In genomic region chr3:189833266-189833665, GRCh38 we compare ENCODE assay signal across 29 cellular contexts.
"Had no signal": no experiment of that assay in that cellular context is flagged by ENCODE, and none has a peak within 500 bp of the region (broad histone marks: within the 10 kb centered on the region; RNA-seq: fewer than 3 reads in every experiment).

No MANE protein-coding gene starts in this region.

- H3K4me2 ChIP-seq: hepatocyte had no signal

- H3K27me3 ChIP-seq: gastroesophageal sphincter, hepatocyte, neutrophil, pancreas, thyroid gland had no signal

- H3K9me3 ChIP-seq: gastroesophageal sphincter, neutrophil, pancreas, prostate gland, thyroid gland had no signal

- H2AFZ ChIP-seq: hepatocyte had no signal

- FAIRE-seq: pancreas had no signal

- ATAC-seq: activated CD4-positive, CD25-positive, alpha-beta regulatory T cell treated with anti-CD3 and anti-CD28 coated beads, Interleukin-2, amount 50 U/mL, for 24 hours; activated T-helper 17 cell treated with anti-CD3 and anti-CD28 coated beads, Interleukin-2, amount 50 U/mL, for 72 hours; gastroesophageal sphincter; left cardiac atrium; left ventricle myocardium superior; sciatic nerve; stimulated activated memory B cell treated with anti-CD40 and anti-IgM and Interleukin-4, amounts not matched to agents 10 μg/mL and 1 μg/mL and 100 μg/mL, for 72 hours; stimulated activated naive CD8-positive, alpha-beta T cell treated with anti-CD3 and anti-CD28 coated beads, Interleukin-15, amount 100 ng/mL, for 72 hours had no signal

- H3K4me1 ChIP-seq: gastroesophageal sphincter, pancreas, prostate gland, thyroid gland had no signal

- H3K36me3 ChIP-seq: gastroesophageal sphincter, neutrophil, pancreas, prostate gland, thyroid gland, WERI-Rb-1 had no signal

- H3K79me2 ChIP-seq: hepatocyte had no signal

- H3K27ac ChIP-seq: gastroesophageal sphincter, hepatocyte, neutrophil, pancreas, prostate gland, thyroid gland, WERI-Rb-1 had no signal

- DNase-seq: activated CD4-positive, alpha-beta memory T cell treated with anti-CD3 and anti-CD28 coated beads, Interleukin-2, amount 10 ng/mL, durations not matched to agents 7 days and 5 days; activated CD4-positive, alpha-beta T cell treated with anti-CD3 and anti-CD28 coated beads, Interleukin-2, amount 10 ng/mL, durations not matched to agents 7 days and 5 days; activated CD8-positive, alpha-beta memory T cell treated with anti-CD3 and anti-CD28 coated beads, Interleukin-2, amount 50 U/mL, for 48 hours; activated gamma-delta T cell treated with Interleukin-2 at 50 U/mL for 16 hours; activated naive CD4-positive, alpha-beta T cell treated with anti-CD3 and anti-CD28 coated beads, Interleukin-2, amount 50 U/mL, for 16 hours; activated T-cell treated with anti-CD3 and anti-CD28 coated beads, Interleukin-2, amount 50 U/mL, for 24 hours; amniotic stem cell; left cardiac atrium; left ventricle myocardium superior; naive B cell; nephron progenitor cell; pancreas; retina; stimulated activated CD4-positive, alpha-beta T cell treated with anti-CD3 and anti-CD28 coated beads, Interleukin-1b, Interleukin-23, amount 100 ng/mL, for 48 hours; stimulated activated CD4-positive, alpha-beta T cell treated with anti-CD3 and anti-CD28 coated beads, Interleukin-4, amount 100 ng/mL, for 4 hours; stimulated activated CD8-positive, alpha-beta memory T cell treated with anti-CD3 and anti-CD28 coated beads, Interleukin-4, amount 100 ng/mL, for 48 hours; stimulated activated naive CD8-positive, alpha-beta T cell treated with anti-CD3 and anti-CD28 coated beads, Interleukin-15, amount 100 ng/mL, for 72 hours; substantia nigra; thyroid gland; WERI-Rb-1 had no signal

- H3K4me3 ChIP-seq: gastroesophageal sphincter, hepatocyte, pancreas, prostate gland, skin epidermis, thyroid gland had no signal
